22 cellular contexts compared by ENCODE assay signal in the genomic region with DNA sequence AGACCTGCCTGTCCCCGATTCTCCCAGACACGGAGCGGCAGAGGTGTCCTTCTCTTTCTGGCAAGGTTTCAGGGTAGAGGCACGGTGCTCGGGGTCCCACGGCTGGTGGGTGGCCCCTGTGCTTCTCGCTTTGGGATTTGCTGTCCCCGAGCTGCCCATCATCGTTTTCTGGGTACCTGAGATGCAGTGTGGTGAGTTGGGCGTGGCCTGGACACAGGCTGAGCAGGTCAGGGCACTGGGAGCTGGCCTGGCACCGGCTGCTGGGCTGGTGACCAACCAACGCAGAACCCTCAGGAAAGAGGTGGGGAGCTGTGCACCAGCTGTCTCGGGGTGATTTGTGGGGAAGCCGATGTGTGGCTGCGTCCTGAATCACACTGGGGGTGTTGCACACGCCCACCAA.
"Had no signal": no experiment of that assay in that cellular context is flagged by ENCODE, and none has a peak within 500 bp of the region (broad histone marks: within the 10 kb centered on the region; RNA-seq: fewer than 3 reads in every experiment).

No MANE protein-coding gene starts in this region.

- H3K4me1 ChIP-seq: lower lobe of right lung, right atrium auricular region, right lobe of liver, uterus had no signal

- H3K27ac ChIP-seq: left lung, lower lobe of right lung, neural progenitor cell, ovary, right atrium auricular region, right lobe of liver, tibial nerve, uterus had no signal

- H3K4me3 ChIP-seq: left lung, lower lobe of right lung, neural progenitor cell, ovary, right atrium auricular region, right lobe of liver, smooth muscle cell, tibial nerve, uterus had no signal

- H3K9me3 ChIP-seq: left lung, lower lobe of right lung, ovary, right atrium auricular region, right lobe of liver, tibial nerve, uterus had no signal

- H3K4me2 ChIP-seq: neural progenitor cell, smooth muscle cell had no signal

- H2AFZ ChIP-seq: neural progenitor cell had no signal

- H3K36me3 ChIP-seq: left lung, lower lobe of right lung, neural progenitor cell, ovary, right atrium auricular region, right lobe of liver, tibial nerve, uterus had no signal

- H3K27me3 ChIP-seq: neural progenitor cell, ovary, right atrium auricular region, right lobe of liver, uterus had no signal

- H3K9ac ChIP-seq: neural progenitor cell had no signal

- DNase-seq: hypothalamus; immature natural killer cell; kidney; left colon; lower lobe of right lung; mammary epithelial cell; mesendoderm; naive B cell; natural killer cell; nephron progenitor cell; ovary; right lobe of liver; stimulated activated CD4-positive, alpha-beta T cell treated with anti-CD3 and anti-CD28 coated beads, Interleukin-1b, Interleukin-23, amount 100 ng/mL, for 48 hours; stimulated activated CD4-positive, alpha-beta T cell treated with anti-CD3 and anti-CD28 coated beads, Interleukin-2, amount 100 ng/mL, for 48 hours; stimulated activated CD4-positive, alpha-beta T cell treated with anti-CD3 and anti-CD28 coated beads, Interleukin-4, amount 100 ng/mL, for 4 hours; stimulated activated naive CD4-positive, alpha-beta T cell; uterus had no signal
